ENCODE assay signal across 12 cellular contexts in the genomic region with DNA sequence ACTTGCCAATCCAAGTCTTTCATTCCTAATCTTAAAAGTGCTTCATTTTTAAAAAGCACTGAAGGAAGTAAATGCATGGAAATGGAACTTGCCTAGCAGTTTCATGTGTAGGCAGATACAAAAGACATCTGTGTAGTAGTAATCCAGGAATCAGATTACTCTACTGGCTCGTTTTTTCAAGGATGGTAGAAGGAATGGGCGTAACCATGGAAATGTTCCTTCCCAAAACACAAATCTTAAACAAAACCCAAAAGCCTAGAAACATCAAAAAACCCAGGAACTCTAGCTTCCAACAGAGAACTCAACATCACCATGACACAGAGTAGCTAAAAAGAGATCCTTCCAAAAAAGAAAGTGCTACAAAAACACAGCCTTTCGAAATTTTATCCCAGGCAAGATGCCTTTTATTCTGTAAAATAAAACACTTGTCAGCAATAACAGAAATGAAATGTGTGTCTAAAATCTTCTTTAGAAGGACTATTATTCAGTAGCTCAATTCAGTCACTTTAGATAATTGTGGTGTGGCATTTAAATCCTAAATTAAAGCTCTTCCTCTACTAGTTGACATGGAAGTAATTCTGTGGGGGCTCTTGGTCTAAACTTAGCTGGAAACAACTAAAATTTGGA.
A peak's percentile ranks its signal among the peaks of the same experiment; 100 is the strongest.
DNase-seq lines count a peak whose midpoint lies in the region; ATAC-seq, FAIRE-seq and TF ChIP-seq lines count a peak whose summit lies in the region.
"Had no signal": no experiment of that assay in that cellular context is flagged by ENCODE, and none has a peak within 500 bp of the region (broad histone marks: within the 10 kb centered on the region; RNA-seq: fewer than 3 reads in every experiment).

No MANE protein-coding gene starts in this region.

- peaks cover 7 to 21% of the 10 kb centered on the region in 2 donors for H3K4me1 ChIP-seq in thoracic aorta (ENCODE audit: control insufficient read depth in 1 of 2, low read depth in 2 of 2)
- H3K4me1 ChIP-seq: SJSA1 had no signal

- H3K4me1 Mint-ChIP-seq in activated naive CD4-positive, alpha-beta T cell treated with anti-CD3 and anti-CD28 coated beads, Interleukin-2, amount 50 U/mL, for 24 hours = peaks cover 36% of the 10 kb centered on the region

- TF ChIP-seq CTCF in bronchial epithelial cell (IDR thresholded peaks at IDR 0.05; ENCODE audit: insufficient read depth, low read length, severe bottlenecking) = no peak
- no peak for TF ChIP-seq CTCF in thoracic aorta (IDR thresholded peaks at IDR 0.05)

- H3K27me3 ChIP-seq in bronchial epithelial cell (ENCODE audit: control insufficient read depth, insufficient read depth, low read length) (no peaks in the 10 kb centered on the region), thoracic aorta (replicated peaks; ENCODE audit: insufficient read depth) (no peaks in the 10 kb centered on the region)
- H3K27me3 ChIP-seq: SJSA1 had no signal

- H3K9me3 Mint-ChIP-seq in activated naive CD4-positive, alpha-beta T cell treated with anti-CD3 and anti-CD28 coated beads, Interleukin-2, amount 50 U/mL, for 24 hours = no peaks in the 10 kb centered on the region
- H3K9me3 Mint-ChIP-seq: activated naive CD8-positive, alpha-beta T cell treated with anti-CD3 and anti-CD28 coated beads, Interleukin-2, amount 10 ng/mL, durations not matched to agents 7 days and 5 days; naive B cell had no signal

- H3K4me3 ChIP-seq in bronchial epithelial cell (ENCODE audit: low read depth, low read length) (no peak overlapping the region), thoracic aorta (no peak overlapping the region)
- H3K4me3 ChIP-seq: SJSA1 had no signal

- ATAC-seq in thoracic aorta (ENCODE audit: insufficient number of reproducible peaks, low FRiP score, low read depth) (no peak), GM18858 (IDR thresholded peaks at IDR 0.05; ENCODE audit: unreplicated experiment) (no peak), HG03135 (IDR thresholded peaks at IDR 0.05; ENCODE audit: unreplicated experiment) (no peak)

- H3K36me3 ChIP-seq in bronchial epithelial cell (ENCODE audit: control insufficient read depth, insufficient read depth, low read length) = no peaks in the 10 kb centered on the region
- H3K36me3 ChIP-seq in thoracic aorta = no peaks in the 10 kb centered on the region
- H3K36me3 ChIP-seq: SJSA1 had no signal

- no peak for DNase-seq in activated naive CD4-positive, alpha-beta T cell treated with anti-CD3 and anti-CD28 coated beads, Interleukin-2, amount 50 U/mL, for 16 hours
- DNase-seq in bronchial epithelial cell (ENCODE audit: low read depth) = peak; percentile 14
- DNase-seq in thoracic aorta (ENCODE audit: low spot score) = no peak
- no peak for DNase-seq in 8988T
- DNase-seq: activated naive CD8-positive, alpha-beta T cell treated with anti-CD3 and anti-CD28 coated beads, Interleukin-2, amount 10 ng/mL, durations not matched to agents 7 days and 5 days; naive B cell; NCI-H446 had no signal

- no peak overlapping the region for H3K4me3 Mint-ChIP-seq in activated naive CD4-positive, alpha-beta T cell treated with anti-CD3 and anti-CD28 coated beads, Interleukin-2, amount 50 U/mL, for 24 hours
- H3K4me3 Mint-ChIP-seq: activated naive CD8-positive, alpha-beta T cell treated with anti-CD3 and anti-CD28 coated beads, Interleukin-2, amount 10 ng/mL, durations not matched to agents 7 days and 5 days; naive B cell had no signal

- H3K9me3 ChIP-seq in thoracic aorta = no peaks in the 10 kb centered on the region
- H3K9me3 ChIP-seq: SJSA1 had no signal

- no peaks in the 10 kb centered on the region for H3K36me3 Mint-ChIP-seq in activated naive CD4-positive, alpha-beta T cell treated with anti-CD3 and anti-CD28 coated beads, Interleukin-2, amount 50 U/mL, for 24 hours
- H3K36me3 Mint-ChIP-seq: activated naive CD8-positive, alpha-beta T cell treated with anti-CD3 and anti-CD28 coated beads, Interleukin-2, amount 10 ng/mL, durations not matched to agents 7 days and 5 days; naive B cell had no signal

- H3K27ac Mint-ChIP-seq in activated naive CD4-positive, alpha-beta T cell treated with anti-CD3 and anti-CD28 coated beads, Interleukin-2, amount 50 U/mL, for 24 hours = peak overlapping the region; percentile 8
- H3K27ac Mint-ChIP-seq: activated naive CD8-positive, alpha-beta T cell treated with anti-CD3 and anti-CD28 coated beads, Interleukin-2, amount 10 ng/mL, durations not matched to agents 7 days and 5 days had no signal

- FAIRE-seq in bronchial epithelial cell (lab: Jason Lieb, UNC) (no peak), islet of Langerhans (lab: Jason Lieb, UNC) (peak; percentile 5)

- H3K27ac ChIP-seq in thoracic aorta = peak overlapping the region; percentile 16 to 62
- H3K27ac ChIP-seq: SJSA1 had no signal

- no peaks in the 10 kb centered on the region for H3K27me3 Mint-ChIP-seq in activated naive CD4-positive, alpha-beta T cell treated with anti-CD3 and anti-CD28 coated beads, Interleukin-2, amount 50 U/mL, for 24 hours
- H3K27me3 Mint-ChIP-seq: activated naive CD8-positive, alpha-beta T cell treated with anti-CD3 and anti-CD28 coated beads, Interleukin-2, amount 10 ng/mL, durations not matched to agents 7 days and 5 days; naive B cell had no signal
